Comparison of ENCODE assay signal across 15 cellular contexts in genomic region chr6:144093236-144093635, GRCh38. TPM values are rescaled to one million over a fixed set of nuclear protein-coding genes. Genes with fewer than 3 reads are reported as not detected.
DNase-seq lines count a peak whose midpoint lies in the region; ATAC-seq and TF ChIP-seq lines count a peak whose summit lies in the region.
"Had no signal": no experiment of that assay in that cellular context is flagged by ENCODE, and none has a peak within 500 bp of the region (broad histone marks: within the 10 kb centered on the region; RNA-seq: fewer than 3 reads in every experiment).

No MANE protein-coding gene starts in this region.

- intact Hi-C loops in PC-3 (cut with micrococcal nuclease) (no loop called here), dorsolateral prefrontal cortex (cut with DNase I) (no loop called here)

- no peaks in the 10 kb centered on the region for H3K27me3 Mint-ChIP-seq in activated T-cell treated with anti-CD3 and anti-CD28 coated beads, Interleukin-2, amount 50 U/mL, for 72 hours (ENCODE audit: low read depth)
- no peaks in the 10 kb centered on the region for H3K27me3 Mint-ChIP-seq in chondrocyte (ENCODE audit: low read depth)

- no peak overlapping the region for H3K9ac ChIP-seq in PC-3 (ENCODE audit: low read length)

- H2AFZ ChIP-seq in PC-3 (ENCODE audit: low read length): no peak overlapping the region

- H3K79me2 ChIP-seq in PC-3 (ENCODE audit: low read length): peaks cover 31% of the 10 kb centered on the region

- H3K27ac ChIP-seq in PC-3 (ENCODE audit: low read length): no peak overlapping the region
- no peak overlapping the region for H3K27ac ChIP-seq in dorsolateral prefrontal cortex
- H3K27ac ChIP-seq: ovary, tibial artery had no signal

- no peak for DNase-seq in activated T-cell treated with anti-CD3 and anti-CD28 coated beads, Interleukin-2, amount 50 U/mL, for 72 hours
- no peak for DNase-seq in activated T-cell treated with anti-CD3 and anti-CD28 coated beads, Interleukin-2, amount 50 U/mL, for 48 hours
- DNase-seq in PC-3 (no peak), chondrocyte (ENCODE audit: low spot score) (no peak), dorsolateral prefrontal cortex (no peak)
- no peak for DNase-seq in stimulated activated effector memory CD8-positive, alpha-beta T cell treated with anti-CD3 and anti-CD28 coated beads, Interleukin-12 subunit alpha, Interleukin-12 subunit beta, amount 100 ng/mL, for 72 hours (ENCODE audit: low spot score in 2 of 2)
- DNase-seq: anterior cingulate cortex, dermis blood vessel endothelial cell, NCI-H1436 treated with DMSO at 0.1 percent for 48 hours, NCI-H526, ovary, tibial artery had no signal

- no peaks in the 10 kb centered on the region for H3K9me3 ChIP-seq in PC-3 (ENCODE audit: low read length)
- H3K9me3 ChIP-seq: ovary, tibial artery had no signal

- BruUV-seq in PC-3 (replicated peaks; lab: Mats Ljungman, UMichigan): no TSS peak

- H3K36me3 ChIP-seq in PC-3 (ENCODE audit: low read depth, low read length): no peaks in the 10 kb centered on the region
- H3K36me3 ChIP-seq: ovary had no signal

- H3K9me2 ChIP-seq in PC-3 (replicated peaks; ENCODE audit: low read length): no peaks in the 10 kb centered on the region

- H3K9me3 Mint-ChIP-seq in activated T-cell treated with anti-CD3 and anti-CD28 coated beads, Interleukin-2, amount 50 U/mL, for 72 hours: no peaks in the 10 kb centered on the region
- no peaks in the 10 kb centered on the region for H3K9me3 Mint-ChIP-seq in chondrocyte (ENCODE audit: low read depth)
- no peaks in the 10 kb centered on the region for H3K9me3 Mint-ChIP-seq in stimulated activated effector memory CD8-positive, alpha-beta T cell treated with anti-CD3 and anti-CD28 coated beads, Interleukin-12 subunit alpha, Interleukin-12 subunit beta, amount 100 ng/mL, for 72 hours

- peaks cover 27% of the 10 kb centered on the region for H3K4me1 Mint-ChIP-seq in activated T-cell treated with anti-CD3 and anti-CD28 coated beads, Interleukin-2, amount 50 U/mL, for 72 hours (ENCODE audit: low read depth)
- H3K4me1 Mint-ChIP-seq in chondrocyte (ENCODE audit: low read depth): peaks cover 20% of the 10 kb centered on the region
- peaks cover 18% of the 10 kb centered on the region for H3K4me1 Mint-ChIP-seq in stimulated activated effector memory CD8-positive, alpha-beta T cell treated with anti-CD3 and anti-CD28 coated beads, Interleukin-12 subunit alpha, Interleukin-12 subunit beta, amount 100 ng/mL, for 72 hours

- POLR2A ChIA-PET in PC-3 (lab: Charles Lee; ENCODE audit: unreplicated experiment): no interaction called here

- peaks cover 2 to 7% of the 10 kb centered on the region in 2 donors for H3K36me3 Mint-ChIP-seq in activated T-cell treated with anti-CD3 and anti-CD28 coated beads, Interleukin-2, amount 50 U/mL, for 72 hours (ENCODE audit: insufficient read depth in 2 of 2)
- no peaks in the 10 kb centered on the region for H3K36me3 Mint-ChIP-seq in chondrocyte (ENCODE audit: low read depth)
- H3K36me3 Mint-ChIP-seq in stimulated activated effector memory CD8-positive, alpha-beta T cell treated with anti-CD3 and anti-CD28 coated beads, Interleukin-12 subunit alpha, Interleukin-12 subunit beta, amount 100 ng/mL, for 72 hours: peaks cover 26% of the 10 kb centered on the region

- H4K20me1 ChIP-seq in PC-3 (ENCODE audit: low read length): 0 out of 2 replicates have a peak, but pooled peaks cover 5% of the 10 kb centered on the region

- H3K4me2 ChIP-seq in PC-3 (ENCODE audit: low read length): peak overlapping the region; percentile 75

- peak overlapping the region; percentile 34 to 93 for H3K4me3 Mint-ChIP-seq in activated T-cell treated with anti-CD3 and anti-CD28 coated beads, Interleukin-2, amount 50 U/mL, for 72 hours
- H3K4me3 Mint-ChIP-seq in chondrocyte (ENCODE audit: unreplicated experiment): peak overlapping the region; percentile 25
- peak overlapping the region; percentile 91 for H3K4me3 Mint-ChIP-seq in stimulated activated effector memory CD8-positive, alpha-beta T cell treated with anti-CD3 and anti-CD28 coated beads, Interleukin-12 subunit alpha, Interleukin-12 subunit beta, amount 100 ng/mL, for 72 hours

- H3K27me3 ChIP-seq in PC-3 (ENCODE audit: low read length): no peaks in the 10 kb centered on the region
- no peaks in the 10 kb centered on the region for H3K27me3 ChIP-seq in dorsolateral prefrontal cortex
- H3K27me3 ChIP-seq: ovary, tibial artery had no signal

- CTCF ChIA-PET in PC-3 (lab: Charles Lee): no interaction called here

- no peaks in the 10 kb centered on the region for H3F3A ChIP-seq in PC-3 (ENCODE audit: low read length, unreplicated experiment)

- peaks cover 19% of the 10 kb centered on the region for H3K4me1 ChIP-seq in PC-3 (ENCODE audit: insufficient read depth, low read length)

- no peak for ATAC-seq in activated T-cell treated with anti-CD3 and anti-CD28 coated beads, Interleukin-2, amount 50 U/mL, for 72 hours (replicated peaks in 1 of 2)
- no peak for ATAC-seq in PC-3
- ATAC-seq in stimulated activated effector memory CD8-positive, alpha-beta T cell treated with anti-CD3 and anti-CD28 coated beads, Interleukin-12 subunit alpha, Interleukin-12 subunit beta, amount 100 ng/mL, for 72 hours: no peak
- no peak for ATAC-seq in GM21576 (IDR thresholded peaks at IDR 0.05; ENCODE audit: unreplicated experiment)
- no peak for ATAC-seq in GM18498 (IDR thresholded peaks at IDR 0.05; ENCODE audit: unreplicated experiment)

- H3K4me3 ChIP-seq in PC-3 (ENCODE audit: low read length): peak overlapping the region; percentile 93
- no peak overlapping the region for H3K4me3 ChIP-seq in dorsolateral prefrontal cortex
- H3K4me3 ChIP-seq: lung, ovary, tibial artery had no signal

- TF ChIP-seq CTCF in PC-3 (conservative IDR thresholded peaks at IDR 0.05; ENCODE audit: low read depth, low read length) (no peak), chondrocyte (IDR thresholded peaks at IDR 0.05) (no peak), dorsolateral prefrontal cortex (IDR thresholded peaks at IDR 0.05 in 54 of 56, conservative IDR thresholded peaks at IDR 0.05 in 2 of 56; ENCODE audit: low read depth in 1 of 56, partially characterized antibody in 56 of 56) (no peak)

- no peak overlapping the region for H3K27ac Mint-ChIP-seq in activated T-cell treated with anti-CD3 and anti-CD28 coated beads, Interleukin-2, amount 50 U/mL, for 72 hours
- no peak overlapping the region for H3K27ac Mint-ChIP-seq in chondrocyte (ENCODE audit: unreplicated experiment)
- H3K27ac Mint-ChIP-seq in stimulated activated effector memory CD8-positive, alpha-beta T cell treated with anti-CD3 and anti-CD28 coated beads, Interleukin-12 subunit alpha, Interleukin-12 subunit beta, amount 100 ng/mL, for 72 hours: no peak overlapping the region

RNA-seq across cellular contexts. Expression of gene SF3B5, which starts 2.1 kb away (rescaled TPM):
- total RNA-seq in activated T-cell treated with anti-CD3 and anti-CD28 coated beads, Interleukin-2, amount 50 U/mL, for 72 hours: 100 to 1,000 TPM; 126 to 141 TPM
- total RNA-seq in PC-3 (2014; rRNA removed) (124 and 139 TPM in 2 replicates), chondrocyte (97.9 to 118 TPM (median 101 TPM) in 3 replicates), dorsolateral prefrontal cortex (10 to 100 TPM; 62.2 to 97.4 (median 77.0) TPM)

RNA-seq across cellular contexts. Expression of gene STX11, which starts 57.1 kb away (rescaled TPM):
- total RNA-seq in activated T-cell treated with anti-CD3 and anti-CD28 coated beads, Interleukin-2, amount 50 U/mL, for 72 hours: 10 to 100 TPM; 34.0 to 36.0 TPM
- total RNA-seq in PC-3 (2014; rRNA removed) (1.2 and 1.5 TPM in 2 replicates), chondrocyte (1.6 to 3.1 TPM (median 2.9 TPM) in 3 replicates), dorsolateral prefrontal cortex (1 to 10 TPM in 64 of 120 experiments, under 1 TPM in 56; 0.25 to 3.0 (median 1.0) TPM)

Comparison
In these comparisons a context has a peak if more than half of its experiments do, and no peak if none do; other contexts are left out.
1. H3K4me3 Mint-ChIP-seq: peak in every context shown above with its lines; median percentile 91 in stimulated activated effector memory CD8-positive, alpha-beta T cell treated with anti-CD3 and anti-CD28 coated beads, Interleukin-12 subunit alpha, Interleukin-12 subunit beta, amount 100 ng/mL, for 72 hours; 64 in activated T-cell treated with anti-CD3 and anti-CD28 coated beads, Interleukin-2, amount 50 U/mL, for 72 hours; 25 in chondrocyte.